Comparison of ENCODE assay signal across 14 cellular contexts in the genomic region with DNA sequence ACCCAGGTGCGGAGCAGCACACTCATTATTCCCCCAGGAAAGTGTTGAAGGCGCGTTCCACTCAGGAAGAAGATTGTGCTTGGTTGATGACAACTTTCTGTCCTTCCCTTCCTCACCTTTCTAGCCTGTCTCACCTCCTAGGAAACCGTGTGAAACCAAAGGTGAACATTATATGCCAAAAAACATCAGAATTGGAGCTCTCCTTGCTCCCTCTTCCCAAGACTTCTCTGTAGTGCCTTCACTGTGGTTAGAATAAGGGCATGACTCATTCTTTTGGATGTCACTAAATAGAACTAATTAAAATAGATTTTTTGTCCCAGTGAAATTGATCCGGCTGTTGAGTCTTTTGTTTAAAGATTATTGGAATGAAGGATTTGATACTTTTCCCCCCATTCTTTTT.
"Had no signal": no experiment of that assay in that cellular context is flagged by ENCODE, and none has a peak within 500 bp of the region (broad histone marks: within the 10 kb centered on the region; RNA-seq: fewer than 3 reads in every experiment).

No MANE protein-coding gene starts in this region.

- H3K4me3 ChIP-seq: dorsolateral prefrontal cortex, thyroid gland had no signal

- H3K27ac ChIP-seq: dorsolateral prefrontal cortex, thyroid gland had no signal

- FAIRE-seq: urothelium cell line had no signal

- ATAC-seq: natural killer cell treated with Interleukin-12 subunit alpha and Interleukin-12 subunit beta and Interleukin-15 and Interleukin-18, amount 100 ng/mL, for 72 hours; stimulated activated memory B cell treated with anti-CD40 and anti-IgM and Interleukin-4, amounts not matched to agents 10 μg/mL and 1 μg/mL and 100 μg/mL, for 72 hours had no signal

- DNase-seq: activated CD4-positive, alpha-beta T cell treated with anti-CD3 and anti-CD28 coated beads, Interleukin-2, amount 50 U/mL, for 1 hour; activated CD8-positive, alpha-beta memory T cell treated with anti-CD3 and anti-CD28 coated beads for 24 hours; activated gamma-delta T cell treated with Interleukin-2 at 50 U/mL for 16 hours; activated naive CD8-positive, alpha-beta T cell treated with anti-CD3 and anti-CD28 coated beads, Interleukin-2, amount 10 ng/mL, durations not matched to agents 7 days and 5 days; anterior cingulate cortex; dorsolateral prefrontal cortex; erythroblast; hypothalamus; mesendoderm; stimulated activated CD4-positive, alpha-beta T cell treated with anti-CD3 and anti-CD28 coated beads, Interleukin-2, amount 100 ng/mL, for 48 hours; thyroid gland had no signal

- H3K9me3 ChIP-seq: thyroid gland had no signal

- H3K27me3 ChIP-seq: dorsolateral prefrontal cortex, thyroid gland had no signal

- H3K36me3 ChIP-seq: thyroid gland had no signal
